ENCODE assay signal across 8 cellular contexts in genomic region chr10:57986422-57986821, GRCh38.
"Had no signal": no experiment of that assay in that cellular context is flagged by ENCODE, and none has a peak within 500 bp of the region (broad histone marks: within the 10 kb centered on the region; RNA-seq: fewer than 3 reads in every experiment).

No MANE protein-coding gene starts in this region.

- H3K4me3 ChIP-seq: GM12878 had no signal

- DNase-seq: GDM1, GF-D8 had no signal

- FAIRE-seq: G401.6, GM12878, GM12891, GM12892, GM18507, GM19239 had no signal

- ATAC-seq: GM12878 had no signal
